Comparison of ENCODE assay signal across 1 cellular context in the genomic region with DNA sequence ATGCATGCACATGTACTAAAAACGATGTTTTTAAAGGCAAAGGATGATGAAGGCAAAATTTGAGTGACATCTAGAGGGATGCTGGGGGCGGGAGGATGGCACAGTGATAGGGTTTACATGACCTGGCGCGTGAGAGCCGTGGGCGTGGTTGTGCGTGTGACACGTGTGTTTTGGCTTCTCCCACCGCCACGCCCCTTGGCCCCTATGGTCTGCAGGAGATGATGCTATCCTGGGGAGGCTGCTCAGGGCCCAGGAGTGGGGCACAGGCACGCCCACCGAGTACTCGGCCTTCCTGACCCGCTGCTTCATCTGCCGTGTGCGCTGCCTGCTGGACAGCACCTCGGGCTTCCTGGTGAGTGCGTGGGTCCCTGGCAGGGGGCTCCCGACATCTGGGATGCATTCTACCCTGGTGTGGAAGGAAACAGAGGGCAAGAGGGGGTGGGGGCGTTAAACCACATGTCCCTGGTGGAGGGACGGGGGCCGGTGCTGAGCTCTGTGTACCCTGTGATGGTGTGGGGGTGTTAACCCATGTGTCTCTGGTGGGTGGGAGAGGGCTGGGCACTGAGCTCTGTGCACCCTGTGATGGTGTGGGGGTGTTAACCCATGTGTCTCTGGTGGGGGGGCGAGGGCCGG.
TF ChIP-seq lines count a peak whose summit lies in the region.

No MANE protein-coding gene starts in this region.

TF ChIP-seq in HEK293T, 16 proteins besides CTCF, POLR2A, EP300 and RAD21 (continued from another document):
- no peak for TF ChIP-seq CTBP1 (IDR thresholded peaks at IDR 0.05; ENCODE audit: borderline replicate concordance)
